In the genomic region with DNA sequence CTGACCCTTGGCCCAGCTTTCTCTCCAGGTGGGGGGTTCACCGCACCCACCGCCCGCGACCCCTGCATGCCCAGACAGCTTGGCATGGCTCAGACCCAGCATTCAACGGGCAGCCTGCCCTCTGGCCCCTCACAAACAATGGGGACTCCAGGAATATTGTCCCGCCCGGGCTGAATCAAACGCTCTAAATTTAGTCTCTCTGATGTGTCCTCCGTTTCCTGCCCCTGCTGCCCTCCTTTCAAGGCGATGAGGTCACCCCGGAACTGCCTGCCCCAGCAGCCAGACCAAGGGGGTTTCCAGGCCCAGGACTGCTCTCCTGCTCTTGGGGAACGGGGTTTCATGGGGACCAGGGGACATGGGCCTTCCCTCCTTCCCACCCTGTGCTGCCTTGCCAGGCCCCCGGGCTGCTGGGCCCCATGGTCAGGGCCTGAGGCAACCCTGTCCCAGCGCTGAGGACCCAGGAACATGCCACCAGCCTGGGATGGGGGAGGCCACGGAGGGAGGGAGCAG, we compare ENCODE assay signal across 8 cellular contexts. TPM values are rescaled to one million over a fixed set of nuclear protein-coding genes. Genes with fewer than 3 reads are reported as not detected.
DNase-seq lines count a peak whose midpoint lies in the region; ATAC-seq and TF ChIP-seq lines count a peak whose summit lies in the region.

No MANE protein-coding gene starts in this region.

- CTCF ChIA-PET in activated B cell treated with CpG ODN at 0.5 μM for 24 hours (lab: Charles Lee), result no interaction called here

- POLR2A ChIA-PET in activated B cell treated with CpG ODN at 0.5 μM for 24 hours (lab: Charles Lee), result interaction anchor here (0.5 kb wide), 1 partner anchor 261 kb away, joined by 4 read pairs; no protein-coding TSS in a partner anchor

- no peak overlapping the region for H3K4me3 Mint-ChIP-seq in activated B cell treated with CpG ODN at 0.5 μM for 24 hours

- H3K27me3 Mint-ChIP-seq in activated B cell treated with CpG ODN at 0.5 μM for 24 hours, result peaks cover 44% of the 10 kb centered on the region

- intact Hi-C loops in activated B cell treated with CpG ODN at 0.5 μM for 24 hours (cut with micrococcal nuclease), result loop anchor here (10.0 kb wide), 1 partner anchor 50 kb away; no protein-coding TSS in a partner anchor

- no peak overlapping the region for H3K27ac Mint-ChIP-seq in activated B cell treated with CpG ODN at 0.5 μM for 24 hours

- H3K36me3 Mint-ChIP-seq in activated B cell treated with CpG ODN at 0.5 μM for 24 hours (ENCODE audit: low read depth), result no peaks in the 10 kb centered on the region

- peak; percentile 56 for ATAC-seq in activated B cell treated with CpG ODN at 0.5 μM for 24 hours (ENCODE audit: low read depth)
- no peak for ATAC-seq in GM19455 (IDR thresholded peaks at IDR 0.05; ENCODE audit: unreplicated experiment)

- peak; percentile 53 for DNase-seq in stimulated activated CD4-positive, alpha-beta T cell treated with anti-CD3 and anti-CD28 coated beads, Interleukin-15, amount 100 ng/mL, for 24 hours
- DNase-seq in stimulated activated CD4-positive, alpha-beta T cell treated with anti-CD3 and anti-CD28 coated beads, Interleukin-4, amount 100 ng/mL, for 1 hour, result no peak
- DNase-seq in activated B cell treated with CpG ODN at 0.5 μM for 24 hours (no peak), epithelial cell of esophagus (ENCODE audit: low read depth) (peak; percentile 64), retina (peak; percentile 52), NCI-H2171 treated with DMSO at 0.1 percent for 48 hours (lab: John Stamatoyannopoulos, UW) (no peak), NCI-H1436 treated with DMSO at 0.1 percent for 48 hours (lab: John Stamatoyannopoulos, UW) (no peak)

- H3K4me3 ChIP-seq in epithelial cell of esophagus (ENCODE audit: low read length), result no peak overlapping the region

- H3K4me1 Mint-ChIP-seq in activated B cell treated with CpG ODN at 0.5 μM for 24 hours, result peaks cover 10% of the 10 kb centered on the region

- no peaks in the 10 kb centered on the region for H3K9me3 Mint-ChIP-seq in activated B cell treated with CpG ODN at 0.5 μM for 24 hours

- TF ChIP-seq CTCF in activated B cell treated with CpG ODN at 0.5 μM for 24 hours (IDR thresholded peaks at IDR 0.05) (no peak), epithelial cell of esophagus (IDR thresholded peaks at IDR 0.05; ENCODE audit: insufficient read depth, low read depth, low read length, missing control alignments) (no peak)

RNA-seq across cellular contexts. Expression of a gene that starts 10.1 kb away (rescaled TPM):
- total RNA-seq in activated B cell treated with CpG ODN at 0.5 μM for 24 hours, result not detected in 2 replicates

Comparison
In these comparisons a context has a peak if more than half of its experiments do, and no peak if none do; other contexts are left out.
1. DNase-seq: peak in stimulated activated CD4-positive, alpha-beta T cell treated with anti-CD3 and anti-CD28 coated beads, Interleukin-15, amount 100 ng/mL, for 24 hours (single experiment), epithelial cell of esophagus (single experiment) and retina (single experiment); none in stimulated activated CD4-positive, alpha-beta T cell treated with anti-CD3 and anti-CD28 coated beads, Interleukin-4, amount 100 ng/mL, for 1 hour (single experiment), activated B cell treated with CpG ODN at 0.5 μM for 24 hours (single experiment), NCI-H2171 treated with DMSO at 0.1 percent for 48 hours (single experiment) and NCI-H1436 treated with DMSO at 0.1 percent for 48 hours (single experiment).